In genomic region chr17:863880-864279, GRCh38 we compare ENCODE assay signal across 15 cellular contexts.
DNase-seq lines count a peak whose midpoint lies in the region; ATAC-seq and TF ChIP-seq lines count a peak whose summit lies in the region.
"Had no signal": no experiment of that assay in that cellular context is flagged by ENCODE, and none has a peak within 500 bp of the region (broad histone marks: within the 10 kb centered on the region; RNA-seq: fewer than 3 reads in every experiment).

No MANE protein-coding gene starts in this region.

- intact Hi-C loops in esophagus squamous epithelium (cut with DNase I) = no loop called here

- H3K27ac ChIP-seq in esophagus squamous epithelium = peak overlapping the region in 3 of 4 donors; percentile 1 to 46 (median 20)
- peak overlapping the region; percentile 64 for H3K27ac ChIP-seq in stomach smooth muscle (ENCODE audit: low read length)
- H3K27ac ChIP-seq: A549 had no signal

- H3K4me1 ChIP-seq in esophagus squamous epithelium (peaks cover 8 to 79% (median 44%) of the 10 kb centered on the region in 3 donors), stomach smooth muscle (ENCODE audit: control insufficient read depth, insufficient read depth, low read length) (peaks cover 55% of the 10 kb centered on the region)
- H3K4me1 ChIP-seq: A549 had no signal

- 88 to 89% methylated on average over 15 to 23 of the region's 23 CpGs for WGBS in esophagus squamous epithelium, 2 donors

- H3K36me3 ChIP-seq in esophagus squamous epithelium = peaks cover 0 to 10% (median 3%) of the 10 kb centered on the region in 3 donors
- peaks cover 0 to 4% of the 10 kb centered on the region in 2 donors for H3K36me3 ChIP-seq in stomach smooth muscle (ENCODE audit: control insufficient read depth in 2 of 2, insufficient read depth in 2 of 2, low read length in 2 of 2)

- no peaks in the 10 kb centered on the region for H3K36me3 Mint-ChIP-seq in activated naive CD4-positive, alpha-beta T cell treated with anti-CD3 and anti-CD28 coated beads, Interleukin-2, amount 50 U/mL, for 72 hours
- H3K36me3 Mint-ChIP-seq: stimulated activated effector memory CD8-positive, alpha-beta T cell treated with anti-CD3 and anti-CD28 coated beads, Interleukin-12 subunit alpha, Interleukin-12 subunit beta, amount 100 ng/mL, for 72 hours had no signal

- DNase-seq in activated naive CD4-positive, alpha-beta T cell treated with Interleukin-2 at 50 U/mL for 16 hours = peak; percentile 5
- no peak for DNase-seq in activated naive CD4-positive, alpha-beta T cell treated with anti-CD3 and anti-CD28 coated beads, Interleukin-2, amount 50 U/mL, for 72 hours (ENCODE audit: low spot score in 2 of 2)
- peak; percentile 78 to 82 for DNase-seq in SW 1271 (lab: John Stamatoyannopoulos, UW)
- no peak for DNase-seq in esophagus squamous epithelium (lab: John Stamatoyannopoulos, UW)
- no peak for DNase-seq in cortex of kidney (lab: John Stamatoyannopoulos, UW)
- DNase-seq: activated CD4-positive, CD25-positive, alpha-beta regulatory T cell; activated gamma-delta T cell treated with Interleukin-2 at 50 U/mL for 16 hours; NCI-H1092 treated with DMSO at 0.1 percent for 48 hours; NCI-H2107; NCI-H526 treated with DMSO at 0.1 percent for 48 hours had no signal

- H3K9me3 ChIP-seq in esophagus squamous epithelium = no peaks in the 10 kb centered on the region
- no peaks in the 10 kb centered on the region for H3K9me3 ChIP-seq in stomach smooth muscle (ENCODE audit: control insufficient read depth in 2 of 2, low read length in 2 of 2)
- H3K9me3 ChIP-seq: A549 had no signal

- TF ChIP-seq POLR2A in esophagus squamous epithelium (IDR thresholded peaks at IDR 0.05) = no peak

- no peak overlapping the region for H3K4me3 ChIP-seq in esophagus squamous epithelium
- peak overlapping the region in 1 of 2 donors; percentile 15 for H3K4me3 ChIP-seq in stomach smooth muscle (ENCODE audit: low read length in 2 of 2)
- H3K4me3 ChIP-seq: A549 had no signal

- H3K27me3 ChIP-seq in esophagus squamous epithelium (no peaks in the 10 kb centered on the region), stomach smooth muscle (ENCODE audit: control insufficient read depth in 1 of 2, insufficient read depth in 2 of 2, low read length in 2 of 2) (no peaks in the 10 kb centered on the region)

- H3K9ac ChIP-seq in stomach smooth muscle (ENCODE audit: low read length in 2 of 2) = peak overlapping the region in 1 of 2 donors; percentile 20

- H3K27ac Mint-ChIP-seq in activated naive CD4-positive, alpha-beta T cell treated with anti-CD3 and anti-CD28 coated beads, Interleukin-2, amount 50 U/mL, for 72 hours = no peak overlapping the region
- H3K27ac Mint-ChIP-seq: stimulated activated effector memory CD8-positive, alpha-beta T cell treated with anti-CD3 and anti-CD28 coated beads, Interleukin-12 subunit alpha, Interleukin-12 subunit beta, amount 100 ng/mL, for 72 hours had no signal

- TF ChIP-seq CTCF in esophagus squamous epithelium (IDR thresholded peaks at IDR 0.05) = no peak

- ATAC-seq in activated naive CD4-positive, alpha-beta T cell treated with anti-CD3 and anti-CD28 coated beads, Interleukin-2, amount 50 U/mL, for 72 hours = no peak
- ATAC-seq in GM19023 (IDR thresholded peaks at IDR 0.05; ENCODE audit: unreplicated experiment) = no peak
- ATAC-seq in GM21515 (IDR thresholded peaks at IDR 0.05; ENCODE audit: unreplicated experiment) = no peak
- ATAC-seq: stimulated activated effector memory CD8-positive, alpha-beta T cell treated with anti-CD3 and anti-CD28 coated beads, Interleukin-12 subunit alpha, Interleukin-12 subunit beta, amount 100 ng/mL, for 72 hours had no signal

- no peaks in the 10 kb centered on the region for H3K9me3 Mint-ChIP-seq in activated naive CD4-positive, alpha-beta T cell treated with anti-CD3 and anti-CD28 coated beads, Interleukin-2, amount 50 U/mL, for 72 hours
- H3K9me3 Mint-ChIP-seq: stimulated activated effector memory CD8-positive, alpha-beta T cell treated with anti-CD3 and anti-CD28 coated beads, Interleukin-12 subunit alpha, Interleukin-12 subunit beta, amount 100 ng/mL, for 72 hours had no signal

Comparison
In these comparisons a context has a peak if more than half of its experiments do, and no peak if none do; other contexts are left out.
1. DNase-seq: peak in activated naive CD4-positive, alpha-beta T cell treated with Interleukin-2 at 50 U/mL for 16 hours (single experiment) and SW 1271 (2 of 2); none in activated naive CD4-positive, alpha-beta T cell treated with anti-CD3 and anti-CD28 coated beads, Interleukin-2, amount 50 U/mL, for 72 hours (0 of 2), esophagus squamous epithelium (single experiment) and cortex of kidney (single experiment).